Comparison of ENCODE assay signal across 1 cellular context in genomic region chr3:44861412-44862220, GRCh38.
A peak's percentile ranks its signal among the peaks of the same experiment; 100 is the strongest.
TF ChIP-seq lines count a peak whose summit lies in the region.

Gene TMEM42, plus strand, starts transcription at chr3:44861912. Its CDS starts 13 bp downstream, at chr3:44861925.

TF ChIP-seq in HepG2, 621 proteins besides CTCF, POLR2A, EP300 and RAD21 (continued from another document and continues in another):
- TF ChIP-seq NFAT5 (CRISPR knock-in tag; IDR thresholded peaks at IDR 0.05) = no peak
- TF ChIP-seq ZFP82 (CRISPR knock-in tag; IDR thresholded peaks at IDR 0.05; ENCODE audit: borderline replicate concordance) = peak; percentile 71; the same call in 1 of the 2 replicates
- peak; percentile 58; the same call in 1 of the 2 replicates for TF ChIP-seq ZMYM2 (CRISPR knock-in tag; IDR thresholded peaks at IDR 0.05)
- no peak for TF ChIP-seq EZH2 (conservative IDR thresholded peaks at IDR 0.05; ENCODE audit: low read depth, low read length)
- peak; percentile 11; the same call in 1 of the 2 replicates for TF ChIP-seq CEBPG (CRISPR knock-in tag; IDR thresholded peaks at IDR 0.05)
- TF ChIP-seq ZBTB20 (CRISPR knock-in tag; IDR thresholded peaks at IDR 0.05; ENCODE audit: borderline replicate concordance, low read depth) = peak; percentile 35; the same call in 1 of the 2 replicates
- peak; percentile 35; the same call in 1 of the 2 replicates for TF ChIP-seq MTA1 (CRISPR knock-in tag; IDR thresholded peaks at IDR 0.05; ENCODE audit: borderline replicate concordance)
- no peak for TF ChIP-seq ZNF496 (CRISPR knock-in tag; IDR thresholded peaks at IDR 0.05; ENCODE audit: insufficient replicate concordance)
- peak; percentile 52; the same call in 1 of the 2 replicates for TF ChIP-seq KMT2A (CRISPR knock-in tag; IDR thresholded peaks at IDR 0.05)
- 0 out of 2 replicates have a peak, but pooled peaks have one; percentile 47 for TF ChIP-seq ZSCAN20 (CRISPR knock-in tag; IDR thresholded peaks at IDR 0.05; ENCODE audit: borderline replicate concordance)
- TF ChIP-seq CC2D1A (CRISPR knock-in tag; IDR thresholded peaks at IDR 0.05) = no peak
- TF ChIP-seq KLF16 (CRISPR knock-in tag; IDR thresholded peaks at IDR 0.05) = no peak; a peak in 1 of 4 replicates
- no peak for TF ChIP-seq ZNF800 (CRISPR knock-in tag; IDR thresholded peaks at IDR 0.05)
- TF ChIP-seq ZNF101 (CRISPR knock-in tag; IDR thresholded peaks at IDR 0.05; ENCODE audit: borderline replicate concordance, low read depth) = no peak
- TF ChIP-seq KDM2A (CRISPR knock-in tag; IDR thresholded peaks at IDR 0.05; ENCODE audit: borderline replicate concordance, low read depth) = peak; percentile 71
- TF ChIP-seq ZSCAN22 (CRISPR knock-in tag; IDR thresholded peaks at IDR 0.05) = no peak
- TF ChIP-seq HNRNPUL1 (IDR thresholded peaks at IDR 0.05; ENCODE audit: low read depth, low read length) = no peak
- peak; percentile 49; the same call in 1 of the 2 replicates for TF ChIP-seq ZNF225 (CRISPR knock-in tag; IDR thresholded peaks at IDR 0.05)
- no peak for TF ChIP-seq NFKB2 (CRISPR knock-in tag; IDR thresholded peaks at IDR 0.05; ENCODE audit: borderline replicate concordance)
- peak; percentile 74 for TF ChIP-seq GABPB1 (CRISPR knock-in tag; IDR thresholded peaks at IDR 0.05)
- peak; percentile 86; the same call in 1 of the 2 replicates for TF ChIP-seq ZNF709 (CRISPR knock-in tag; IDR thresholded peaks at IDR 0.05)
- TF ChIP-seq ZNF333 (CRISPR knock-in tag; IDR thresholded peaks at IDR 0.05; ENCODE audit: borderline replicate concordance) = peak; percentile 79; the same call in 1 of the 2 replicates
- no peak for TF ChIP-seq ZNF678 (CRISPR knock-in tag; IDR thresholded peaks at IDR 0.05)
- TF ChIP-seq SOX6 (IDR thresholded peaks at IDR 0.05) = no peak
- peak; percentile 21; the same call in 1 of the 2 replicates for TF ChIP-seq SOX6 (CRISPR knock-in tag; IDR thresholded peaks at IDR 0.05)
- TF ChIP-seq FOSL1 (CRISPR knock-in tag; IDR thresholded peaks at IDR 0.05; ENCODE audit: borderline replicate concordance) = no peak
- TF ChIP-seq THAP7 (CRISPR knock-in tag; IDR thresholded peaks at IDR 0.05) = peak; percentile 35; the same call in 1 of the 2 replicates
- TF ChIP-seq HOXA3 (CRISPR knock-in tag; IDR thresholded peaks at IDR 0.05) = peak; percentile 95
- TF ChIP-seq ZNF740 (CRISPR knock-in tag; IDR thresholded peaks at IDR 0.05) = peak; percentile 24; the same call in 1 of the 2 replicates
- TF ChIP-seq HMGXB3 (CRISPR knock-in tag; IDR thresholded peaks at IDR 0.05; ENCODE audit: borderline replicate concordance) = peak; percentile 43; the same call in 1 of the 2 replicates
- TF ChIP-seq ZNF484 (CRISPR knock-in tag; IDR thresholded peaks at IDR 0.05; ENCODE audit: borderline replicate concordance, low read depth) = no peak
- peak; percentile 56; the same call in 1 of the 2 replicates for TF ChIP-seq ZSCAN21 (CRISPR knock-in tag; IDR thresholded peaks at IDR 0.05; ENCODE audit: borderline replicate concordance)
- 0 out of 2 replicates have a peak, but pooled peaks have one; percentile 73 for TF ChIP-seq YEATS4 (CRISPR knock-in tag; IDR thresholded peaks at IDR 0.05; ENCODE audit: borderline replicate concordance)
- TF ChIP-seq MATR3 (CRISPR knock-in tag; IDR thresholded peaks at IDR 0.05) = no peak
- no peak for TF ChIP-seq ZNF224 (CRISPR knock-in tag; IDR thresholded peaks at IDR 0.05)
- no peak; the same call in 1 of the 2 replicates for TF ChIP-seq ZNF30 (CRISPR knock-in tag; IDR thresholded peaks at IDR 0.05)
- TF ChIP-seq ZBTB40 (IDR thresholded peaks at IDR 0.05) = no peak
- TF ChIP-seq ZBTB40 (CRISPR knock-in tag; IDR thresholded peaks at IDR 0.05) = peak; percentile 54; the same call in 1 of the 2 replicates
- peak; percentile 82 for TF ChIP-seq POLR2AphosphoS5 (IDR thresholded peaks at IDR 0.05; ENCODE audit: low read depth, low read length)
- TF ChIP-seq ZNF432 (CRISPR knock-in tag; IDR thresholded peaks at IDR 0.05; ENCODE audit: borderline replicate concordance) = no peak
